20 cellular contexts compared by ENCODE assay signal in genomic region chr5:74506119-74506518, GRCh38.
DNase-seq lines count a peak whose midpoint lies in the region; ATAC-seq, FAIRE-seq and TF ChIP-seq lines count a peak whose summit lies in the region.
"Had no signal": no experiment of that assay in that cellular context is flagged by ENCODE, and none has a peak within 500 bp of the region (broad histone marks: within the 10 kb centered on the region; RNA-seq: fewer than 3 reads in every experiment).

No MANE protein-coding gene starts in this region.

- no peaks in the 10 kb centered on the region for H3K23me2 ChIP-seq in H1 (ENCODE audit: low read depth, low read length)

- no peak overlapping the region for H3K14ac ChIP-seq in H1 (ENCODE audit: insufficient read length)

- H3K9me3 ChIP-seq in H1 (ENCODE audit: insufficient read depth in 2 of 2, low read depth in 1 of 2, low read length in 1 of 2): no peaks in the 10 kb centered on the region

- H3K4me1 ChIP-seq in H1 (replicated peaks in 1 of 4; ENCODE audit: control insufficient read depth in 3 of 4, insufficient read depth in 4 of 4, low read length in 3 of 4): 0 out of 7 replicates have a peak, but pooled peaks cover 0 to 3% (median 0%) of the 10 kb centered on the region in 4 experiments
- H3K4me1 ChIP-seq: BLaER1 treated with 17β-estradiol and CSF1 and Interleukin-3, amounts not matched to agents 10 nM and 100 nM had no signal

- no peak overlapping the region for H2AK5ac ChIP-seq in H1 (ENCODE audit: low read depth, low read length)

- no peaks in the 10 kb centered on the region for H3K36me3 ChIP-seq in H1 (ENCODE audit: control insufficient read depth in 2 of 4, insufficient read depth in 4 of 4, low read length in 3 of 4)
- H3K36me3 ChIP-seq: BLaER1 treated with 17β-estradiol and CSF1 and Interleukin-3, amounts not matched to agents 10 nM and 100 nM had no signal

- no peaks in the 10 kb centered on the region for H3K27me3 ChIP-seq in H1 (replicated peaks in 1 of 4; ENCODE audit: control insufficient read depth in 3 of 4, extremely low read depth in 1 of 4, insufficient read depth in 3 of 4, low read length in 3 of 4)
- H3K27me3 ChIP-seq: BLaER1 treated with 17β-estradiol and CSF1 and Interleukin-3, amounts not matched to agents 10 nM and 100 nM had no signal

- no peaks in the 10 kb centered on the region for H3K79me2 ChIP-seq in H1 (ENCODE audit: control insufficient read depth in 1 of 2, insufficient read depth in 2 of 2, low read length in 2 of 2)

- DNase-seq in HEK293T (ENCODE audit: extremely low spot score): no peak
- DNase-seq in H1 (ENCODE audit: low read depth in 1 of 2, low spot score in 2 of 2): no peak
- DNase-seq in nephron progenitor cell: no peak
- no peak for DNase-seq in NCI-H2107 treated with DMSO at 0.1 percent for 48 hours (lab: John Stamatoyannopoulos, UW; ENCODE audit: unreplicated experiment)
- no peak for DNase-seq in NK-92 treated with Interleukin-12 subunit alpha and Interleukin-12 subunit beta, amount 100 ng/mL, for 24 hours (lab: John Stamatoyannopoulos, UW)
- no peak for DNase-seq in islet precursor cell
- DNase-seq: CD8-positive, alpha-beta T cell; COR-L47; DMS 273 treated with DMSO at 0.1 percent for 48 hours; DMS53; DND-41; EL; GOT3; H9 had no signal

- no peak overlapping the region for H4K91ac ChIP-seq in H1 (replicated peaks; ENCODE audit: insufficient read length, low read length)

- H3K23ac ChIP-seq in H1 (ENCODE audit: insufficient read length): no peak overlapping the region

- 90% methylated on average over 8 of the region's 8 CpGs; no CpG with 5 or more reads in 1 of the 2 experiments for WGBS in H1 (ENCODE audit: extremely low coverage in 1 of 2, insufficient coverage in 1 of 2, insufficient read length in 1 of 2, insufficient replicate concordance in 2 of 2, low coverage in 1 of 2, low lambda C conversion rate in 2 of 2, missing lambda C conversion rate in 1 of 2), 2 experiments

- H3K4me3 ChIP-seq in H1 (ENCODE audit: extremely low read depth in 1 of 4, insufficient read depth in 2 of 4, low read depth in 3 of 4, low read length in 4 of 4): no peak overlapping the region
- H3K4me3 ChIP-seq: BLaER1 treated with 17β-estradiol and CSF1 and Interleukin-3, amounts not matched to agents 10 nM and 100 nM had no signal

- H2BK5ac ChIP-seq in H1 (ENCODE audit: low read depth, low read length): no peak overlapping the region

- H2BK12ac ChIP-seq in H1 (ENCODE audit: low read depth, low read length): no peak overlapping the region

- H4K8ac ChIP-seq in H1 (ENCODE audit: extremely low read depth, insufficient read depth, low read length): no peak overlapping the region

- H2BK120ac ChIP-seq in H1 (replicated peaks; ENCODE audit: low read depth, low read length): no peak overlapping the region

- no peak overlapping the region for H2AFZ ChIP-seq in H1 (ENCODE audit: low read length)

- no peak overlapping the region for H3K27ac ChIP-seq in H1 (ENCODE audit: low read depth, low read length)
- H3K27ac ChIP-seq: BLaER1 treated with 17β-estradiol and CSF1 and Interleukin-3, amounts not matched to agents 10 nM and 100 nM; HL-60 had no signal

- peaks cover 6% of the 10 kb centered on the region for H3K27me3 Mint-ChIP-seq in nephron progenitor cell (ENCODE audit: low read depth, poor library complexity)

- no peak overlapping the region for H2BK20ac ChIP-seq in H1 (ENCODE audit: low read length)

- H3K36me3 Mint-ChIP-seq in nephron progenitor cell (ENCODE audit: low read depth): no peaks in the 10 kb centered on the region
- H3K36me3 Mint-ChIP-seq: CD8-positive, alpha-beta T cell had no signal

- H3K4me2 ChIP-seq in H1 (ENCODE audit: insufficient read depth in 1 of 2, low read depth in 2 of 2, low read length in 2 of 2): no peak overlapping the region
- H3K4me2 ChIP-seq: BLaER1 treated with 17β-estradiol and CSF1 and Interleukin-3, amounts not matched to agents 10 nM and 100 nM had no signal

- no peak for TF ChIP-seq EP300 in H1 (IDR thresholded peaks at IDR 0.05; ENCODE audit: borderline replicate concordance in 1 of 2, low read depth in 2 of 2, low read length in 2 of 2)

- no peak overlapping the region for H4K5ac ChIP-seq in H1 (ENCODE audit: insufficient read length, low read depth, low read length)

- H3K9me3 Mint-ChIP-seq in nephron progenitor cell: no peaks in the 10 kb centered on the region
- H3K9me3 Mint-ChIP-seq: CD8-positive, alpha-beta T cell; H9 had no signal

- H4K20me1 ChIP-seq in H1 (replicated peaks in 1 of 2; ENCODE audit: control insufficient read depth in 1 of 2, insufficient read depth in 2 of 2, low read length in 2 of 2): no peaks in the 10 kb centered on the region
- H4K20me1 ChIP-seq: BLaER1 treated with 17β-estradiol and CSF1 and Interleukin-3, amounts not matched to agents 10 nM and 100 nM had no signal

- H3K4me3 Mint-ChIP-seq in nephron progenitor cell: no peak overlapping the region
- H3K4me3 Mint-ChIP-seq: B cell; CD8-positive, alpha-beta T cell; H9 had no signal

- POLR2A ChIA-PET in HEK293T (lab: Yijun Ruan, JAX): no interaction called here
- POLR2A ChIA-PET in H1 (lab: Charles Lee; ENCODE audit: partially characterized antibody): interaction anchor here (1.2 kb wide), 1 partner anchor 10 kb away, joined by 3 read pairs; no protein-coding TSS in a partner anchor

- ATAC-seq in GM18511 (IDR thresholded peaks at IDR 0.05; ENCODE audit: unreplicated experiment): no peak
- ATAC-seq: CD8-positive, alpha-beta T cell had no signal

- no peak overlapping the region for H3K56ac ChIP-seq in H1 (replicated peaks; ENCODE audit: insufficient read length, low read depth, low read length)

- H3K4me1 Mint-ChIP-seq in nephron progenitor cell: peaks cover 50% of the 10 kb centered on the region
- H3K4me1 Mint-ChIP-seq: B cell had no signal

- TF ChIP-seq CTCF in H1 (IDR thresholded peaks at IDR 0.05; ENCODE audit: control extremely low read depth in 1 of 3, insufficient read depth in 1 of 3, low read depth in 1 of 3, low read length in 3 of 3) (no peak), nephron progenitor cell (IDR thresholded peaks at IDR 0.05) (no peak)

- H3K18ac ChIP-seq in H1 (ENCODE audit: extremely low read depth, low read length): no peak overlapping the region

- no peak for TF ChIP-seq RAD21 in H1 (IDR thresholded peaks at IDR 0.05 in 1 of 2, conservative IDR thresholded peaks at IDR 0.05 in 1 of 2; ENCODE audit: low read depth in 2 of 2, low read length in 2 of 2)

- CTCF ChIA-PET in HEK293T (lab: Yijun Ruan, JAX) (no interaction called here), H1 (lab: Charles Lee; ENCODE audit: partially characterized antibody) (interaction anchor here (0.9 to 1.8 kb wide), 3 partner anchors 10 to 144 kb away, joined by 3 to 4 read pairs (median 3); no protein-coding TSS in a partner anchor)

- H3K4ac ChIP-seq in H1 (replicated peaks; ENCODE audit: insufficient read length, low read depth, low read length): no peak overlapping the region

- no peak overlapping the region for H3K9ac ChIP-seq in H1 (replicated peaks in 1 of 4; ENCODE audit: extremely low read depth in 1 of 4, low read depth in 3 of 4, low read length in 3 of 4)
- H3K9ac ChIP-seq: BLaER1 treated with 17β-estradiol and CSF1 and Interleukin-3, amounts not matched to agents 10 nM and 100 nM had no signal

- no peak for TF ChIP-seq POLR2A in H1 (IDR thresholded peaks at IDR 0.05; ENCODE audit: control extremely low read depth in 1 of 2, low read depth in 2 of 2, low read length in 2 of 2)

- no peak for FAIRE-seq in H1 (lab: Jason Lieb, UNC)
- FAIRE-seq: GM12891, GM18507 had no signal

- no peaks in the 10 kb centered on the region; the same call in 1 of the 2 replicates for H3K79me1 ChIP-seq in H1 (ENCODE audit: low read depth, low read length)

- 0 out of 2 replicates have a peak overlapping the region, but pooled peaks have one; percentile 32 for H2BK15ac ChIP-seq in H1 (ENCODE audit: low read length)

- peak overlapping the region; percentile 64 for H3K27ac Mint-ChIP-seq in nephron progenitor cell
- H3K27ac Mint-ChIP-seq: B cell; CD8-positive, alpha-beta T cell had no signal

TF ChIP-seq in HEK293T, 16 proteins besides CTCF, POLR2A, EP300 and RAD21:
- no peak for TF ChIP-seq HDGF (IDR thresholded peaks at IDR 0.05; ENCODE audit: borderline replicate concordance)
- peak; percentile 54; the same call in 1 of the 2 replicates for TF ChIP-seq CTBP1 (IDR thresholded peaks at IDR 0.05; ENCODE audit: borderline replicate concordance)
- TF ChIP-seq, protein P1, sequence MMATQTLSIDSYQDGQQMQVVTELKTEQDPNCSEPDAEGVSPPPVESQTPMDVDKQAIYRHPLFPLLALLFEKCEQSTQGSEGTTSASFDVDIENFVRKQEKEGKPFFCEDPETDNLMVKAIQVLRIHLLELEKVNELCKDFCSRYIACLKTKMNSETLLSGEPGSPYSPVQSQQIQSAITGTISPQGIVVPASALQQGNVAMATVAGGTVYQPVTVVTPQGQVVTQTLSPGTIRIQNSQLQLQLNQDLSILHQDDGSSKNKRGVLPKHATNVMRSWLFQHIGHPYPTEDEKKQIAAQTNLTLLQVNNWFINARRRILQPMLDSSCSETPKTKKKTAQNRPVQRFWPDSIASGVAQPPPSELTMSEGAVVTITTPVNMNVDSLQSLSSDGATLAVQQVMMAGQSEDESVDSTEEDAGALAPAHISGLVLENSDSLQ (IDR thresholded peaks at IDR 0.05): peak; percentile 81; the same call in 1 of the 2 replicates
- TF ChIP-seq FOXA1 (IDR thresholded peaks at IDR 0.05): 0 out of 2 replicates have a peak, but pooled peaks have one; percentile 10
TF ChIP-seq in HEK293T: peak in this region for 3.

TF ChIP-seq in H1, 55 proteins besides CTCF, POLR2A, EP300 and RAD21:
- no peak for TF ChIP-seq SIN3A (conservative IDR thresholded peaks at IDR 0.05 in 1 of 2, IDR thresholded peaks at IDR 0.05 in 1 of 2; ENCODE audit: low read depth in 1 of 2, low read length in 2 of 2)
- no peak for TF ChIP-seq NANOG (IDR thresholded peaks at IDR 0.05; ENCODE audit: insufficient read depth, low read depth, low read length, poor library complexity, severe bottlenecking)
- no peak for TF ChIP-seq RNF2 (IDR thresholded peaks at IDR 0.05; ENCODE audit: borderline replicate concordance, low read depth, low read length, missing control alignments, poor library complexity, severe bottlenecking)
